ENCODE assay signal across 37 cellular contexts in genomic region chr9:109726122-109726521, GRCh38. TPM values are rescaled to one million over a fixed set of nuclear protein-coding genes. Genes with fewer than 3 reads are reported as not detected.
"Had no signal": no experiment of that assay in that cellular context is flagged by ENCODE, and none has a peak within 500 bp of the region (broad histone marks: within the 10 kb centered on the region; RNA-seq: fewer than 3 reads in every experiment).

No MANE protein-coding gene starts in this region.

- H3K4me2 ChIP-seq: PC-9 had no signal

- FAIRE-seq: RCC 7860 had no signal

- H3K4me3 ChIP-seq: PC-9 had no signal

- H3K27me3 ChIP-seq: brain microvascular endothelial cell had no signal

- ATAC-seq: activated naive CD8-positive, alpha-beta T cell treated with anti-CD3 and anti-CD28 coated beads, Interleukin-2, amount 50 U/mL, for 24 hours; activated T-cell treated with anti-CD3 and anti-CD28 coated beads, Interleukin-2, amount 50 U/mL, for 4 hours; Right ventricle myocardium inferior had no signal

- H2AFZ ChIP-seq: PC-9 had no signal

- DNase-seq: activated B cell treated with CpG ODN at 0.5 μM for 24 hours; activated CD4-positive, alpha-beta memory T cell treated with anti-CD3 and anti-CD28 coated beads for 36 hours; activated CD4-positive, alpha-beta T cell treated with anti-CD3 and anti-CD28 coated beads for 4 hours; activated CD4-positive, alpha-beta T cell treated with anti-CD3 and anti-CD28 coated beads, Interleukin-2, amount 50 U/mL, for 1 hour; activated CD4-positive, CD25-positive, alpha-beta regulatory T cell treated with anti-CD3 and anti-CD28 coated beads, Interleukin-2, amount 50 U/mL, for 72 hours; activated CD8-positive, alpha-beta memory T cell treated with anti-CD3 and anti-CD28 coated beads, Interleukin-2, amount 50 U/mL, for 4 hours; activated effector memory CD4-positive, alpha-beta T cell treated with Interleukin-2 at 50 U/mL for 16 hours; activated naive CD4-positive, alpha-beta T cell treated with anti-CD3 and anti-CD28 coated beads, Interleukin-2, amount 10 ng/mL, durations not matched to agents 7 days and 5 days; activated naive CD8-positive, alpha-beta T cell treated with anti-CD3 and anti-CD28 coated beads, Interleukin-2, amount 50 U/mL, for 24 hours; activated T-cell treated with anti-CD3 and anti-CD28 coated beads for 4 hours; activated T-cell treated with anti-CD3 and anti-CD28 coated beads, Interleukin-2, amount 50 U/mL, for 4 hours; aorta; brain microvascular endothelial cell; central memory CD4-positive, alpha-beta T cell; Kasumi-1; KG1; NCI-H1092 treated with DMSO at 0.1 percent for 48 hours; NCI-H1417; NCI-H146; NCI-H187; NCI-H2029 treated with DMSO at 0.1 percent for 48 hours; NCI-H2107; NCI-H2171; NCI-H510A; NCI-H526; NCI-H748 treated with DMSO at 0.1 percent for 48 hours; PC-9; SIG-M5; SW 1271; T-helper 1 cell; T-helper 2 cell; T-helper 9 cell had no signal

- H3K36me3 ChIP-seq: brain microvascular endothelial cell had no signal

- H3K27ac ChIP-seq: brain microvascular endothelial cell, PC-9, RWPE1, VCaP had no signal

RNA-seq across cellular contexts. Expression of gene PALM2AKAP2, which starts 53.9 kb away (rescaled TPM):
- total RNA-seq: activated B cell treated with CpG ODN at 0.5 μM for 24 hours, OCI-LY7 had no signal
